Comparison of ENCODE assay signal across 1 cellular context in genomic region chr1:109620396-109620817, GRCh38.
TF ChIP-seq lines count a peak whose summit lies in the region.

No MANE protein-coding gene starts in this region.

TF ChIP-seq in HepG2, 621 proteins besides CTCF, POLR2A, EP300 and RAD21 (continued from another document):
- no peak for TF ChIP-seq HNF1A (IDR thresholded peaks at IDR 0.05; ENCODE audit: low read depth)
- no peak for TF ChIP-seq HNF1A (CRISPR knock-in tag; IDR thresholded peaks at IDR 0.05; ENCODE audit: borderline replicate concordance)
- no peak for TF ChIP-seq ZNF709 (CRISPR knock-in tag; IDR thresholded peaks at IDR 0.05)
- 0 out of 2 replicates have a peak, but pooled peaks have one; percentile 2 for TF ChIP-seq GATAD2A (CRISPR knock-in tag; IDR thresholded peaks at IDR 0.05)
- 0 out of 2 replicates have a peak, but pooled peaks have one; percentile 3 for TF ChIP-seq FOXJ3 (CRISPR knock-in tag; IDR thresholded peaks at IDR 0.05; ENCODE audit: borderline replicate concordance)
- TF ChIP-seq HOXA5 (CRISPR knock-in tag; IDR thresholded peaks at IDR 0.05): 0 out of 2 replicates have a peak, but pooled peaks have one; percentile 14
- no peak for TF ChIP-seq RFX5 (IDR thresholded peaks at IDR 0.05; ENCODE audit: low read depth, low read length)
- peak; percentile 5; the same call in 1 of the 2 replicates for TF ChIP-seq ZNF740 (CRISPR knock-in tag; IDR thresholded peaks at IDR 0.05)
- TF ChIP-seq ZNF441 (CRISPR knock-in tag; IDR thresholded peaks at IDR 0.05; ENCODE audit: borderline replicate concordance): 0 out of 2 replicates have a peak, but pooled peaks have one; percentile 11
- no peak; the same call in 1 of the 2 replicates for TF ChIP-seq ZNF746 (CRISPR knock-in tag; IDR thresholded peaks at IDR 0.05)
- 0 out of 2 replicates have a peak, but pooled peaks have one; percentile 1 for TF ChIP-seq MXD4 (CRISPR knock-in tag; IDR thresholded peaks at IDR 0.05)
- TF ChIP-seq DZIP1 (CRISPR knock-in tag; IDR thresholded peaks at IDR 0.05): 0 out of 2 replicates have a peak, but pooled peaks have one; percentile 15
- TF ChIP-seq CENPX (CRISPR knock-in tag; IDR thresholded peaks at IDR 0.05): no peak
- TF ChIP-seq KDM5A (IDR thresholded peaks at IDR 0.05; ENCODE audit: borderline replicate concordance, low read length): peak; percentile 23; the same call in 1 of the 2 replicates
- no peak for TF ChIP-seq EEA1 (CRISPR knock-in tag; IDR thresholded peaks at IDR 0.05; ENCODE audit: borderline replicate concordance)
- no peak for TF ChIP-seq ZNF253 (CRISPR knock-in tag; IDR thresholded peaks at IDR 0.05; ENCODE audit: borderline replicate concordance)
- TF ChIP-seq AHDC1 (CRISPR knock-in tag; IDR thresholded peaks at IDR 0.05; ENCODE audit: borderline replicate concordance): 0 out of 2 replicates have a peak, but pooled peaks have one; percentile 53
- TF ChIP-seq HMGA1 (CRISPR knock-in tag; conservative IDR thresholded peaks at IDR 0.05): no peak
